ENCODE assay signal across 11 cellular contexts in genomic region chr19:2240881-2241760, GRCh38. TPM values are rescaled to one million over a fixed set of nuclear protein-coding genes. Genes with fewer than 3 reads are reported as not detected.
A peak's percentile ranks its signal among the peaks of the same experiment; 100 is the strongest.
DNase-seq lines count a peak whose midpoint lies in the region; ATAC-seq and TF ChIP-seq lines count a peak whose summit lies in the region.
"Had no signal": no experiment of that assay in that cellular context is flagged by ENCODE, and none has a peak within 500 bp of the region (broad histone marks: within the 10 kb centered on the region; RNA-seq: fewer than 3 reads in every experiment).

No MANE protein-coding gene starts in this region.

- no peak for ATAC-seq in left cardiac atrium
- ATAC-seq in Right ventricle myocardium superior (ENCODE audit: poor library complexity), result no peak
- ATAC-seq in HG02610 (IDR thresholded peaks at IDR 0.05; ENCODE audit: unreplicated experiment), result no peak
- no peak for ATAC-seq in GM18520 (IDR thresholded peaks at IDR 0.05; ENCODE audit: unreplicated experiment)

- peaks cover 6% of the 10 kb centered on the region for H3K36me3 Mint-ChIP-seq in chondrocyte (ENCODE audit: low read depth)

- H3K4me1 ChIP-seq in muscle layer of duodenum (ENCODE audit: control insufficient read depth in 1 of 2, insufficient read depth in 2 of 2, low read length in 2 of 2), result peaks cover 37 to 63% of the 10 kb centered on the region in 2 donors
- H3K4me1 ChIP-seq in vagina, result peaks cover 62% of the 10 kb centered on the region

- H3K4me1 Mint-ChIP-seq in chondrocyte (ENCODE audit: low read depth), result peaks cover 53% of the 10 kb centered on the region

- H3K9me3 ChIP-seq in muscle layer of duodenum (ENCODE audit: control insufficient read depth in 1 of 2, low read length in 2 of 2) (no peaks in the 10 kb centered on the region), vagina (no peaks in the 10 kb centered on the region)

- H3K27me3 ChIP-seq in muscle layer of duodenum (ENCODE audit: low read depth, low read length) (no peaks in the 10 kb centered on the region), vagina (no peaks in the 10 kb centered on the region)

- TF ChIP-seq CTCF in chondrocyte (IDR thresholded peaks at IDR 0.05), result no peak
- TF ChIP-seq CTCF in vagina (IDR thresholded peaks at IDR 0.05), result no peak

- H3K27me3 Mint-ChIP-seq in chondrocyte (ENCODE audit: low read depth), result no peaks in the 10 kb centered on the region

- H3K9me3 Mint-ChIP-seq in chondrocyte (ENCODE audit: low read depth), result no peaks in the 10 kb centered on the region

- intact Hi-C loops in left cardiac atrium (cut with DNase I) (no loop called here), Right ventricle myocardium superior (cut with DNase I) (no loop called here), vagina (cut with DNase I) (no loop called here)

- DNase-seq in left cardiac atrium (peak; percentile 28), Right ventricle myocardium superior (no peak), chondrocyte (ENCODE audit: low spot score) (no peak), vagina (ENCODE audit: extremely low spot score in 2 of 2) (no peak), SW480 (ENCODE audit: low spot score) (no peak)
- DNase-seq: activated effector memory CD4-positive, alpha-beta T cell treated with Interleukin-2 at 50 U/mL for 16 hours; OCI-M1 had no signal

- peak overlapping the region; percentile 96 for H3K4me3 Mint-ChIP-seq in chondrocyte (ENCODE audit: unreplicated experiment)

- peak overlapping the region; percentile 95 for H3K27ac Mint-ChIP-seq in chondrocyte (ENCODE audit: unreplicated experiment)

- no peak overlapping the region for H3K27ac ChIP-seq in muscle layer of duodenum (ENCODE audit: low read length)
- H3K27ac ChIP-seq in vagina, result peak overlapping the region; percentile 64

- no peak for TF ChIP-seq POLR2A in vagina (IDR thresholded peaks at IDR 0.05)

- H3K36me3 ChIP-seq in muscle layer of duodenum (ENCODE audit: control insufficient read depth in 1 of 2, insufficient read depth in 2 of 2, low read length in 2 of 2) (peaks cover 27 to 31% of the 10 kb centered on the region in 2 donors), vagina (peaks cover 7 to 30% of the 10 kb centered on the region in 2 donors)

- H3K4me3 ChIP-seq in muscle layer of duodenum (ENCODE audit: low read depth in 1 of 2, low read length in 2 of 2) (peak overlapping the region; percentile 3 to 49), vagina (peak overlapping the region; percentile 32 to 42)

RNA-seq across cellular contexts. Expression of gene SF3A2, which starts 4.5 kb away (rescaled TPM):
- total RNA-seq in left cardiac atrium (10 to 100 TPM; 28.8 to 34.4 TPM), Right ventricle myocardium superior (30.0 TPM), chondrocyte (71.2 to 81.5 TPM (median 74.9 TPM) in 3 replicates), vagina (71.2 TPM)

RNA-seq across cellular contexts. Expression of gene PLEKHJ1, which starts 5.0 kb away (rescaled TPM):
- total RNA-seq in left cardiac atrium (10 to 100 TPM; 45.2 to 45.7 TPM), Right ventricle myocardium superior (59.6 TPM), chondrocyte (36.6 to 45.4 TPM (median 42.4 TPM) in 3 replicates), vagina (30.7 TPM)

RNA-seq across cellular contexts. Expression of gene AMH, which starts 8.0 kb away (rescaled TPM):
- total RNA-seq in left cardiac atrium (1 to 10 TPM in 1 of 2 donors, under 1 TPM in 1; 0.80 to 1.6 TPM), Right ventricle myocardium superior (0.24 TPM), chondrocyte (10.2 to 18.8 TPM (median 10.8 TPM) in 3 replicates), vagina (2.7 TPM)
- total RNA-seq: kidney epithelial cell had no signal

RNA-seq across cellular contexts. Expression of gene JSRP1, which starts 15.1 kb away (rescaled TPM):
- total RNA-seq in left cardiac atrium, result under 1 TPM in 1 of 2 donors, not detected in 1; 0.27 TPM
- total RNA-seq in Right ventricle myocardium superior, result 0.35 TPM
- total RNA-seq in chondrocyte, result 0.42 to 0.51 TPM in 2 of 3 replicates, not detected in the other
- total RNA-seq in vagina, result not detected

RNA-seq across cellular contexts. Expression of gene PEAK3, which starts 40.9 kb away (rescaled TPM):
- total RNA-seq in left cardiac atrium (1 to 10 TPM; 1.0 to 2.3 TPM), Right ventricle myocardium superior (0.70 TPM), chondrocyte (0.31 to 0.50 TPM (median 0.38 TPM) in 3 replicates), vagina (2.0 TPM)
- total RNA-seq: kidney epithelial cell had no signal
